ENCODE assay signal across 9 cellular contexts in genomic region chr1:99891997-99892396, GRCh38.
"Had no signal": no experiment of that assay in that cellular context is flagged by ENCODE, and none has a peak within 500 bp of the region (broad histone marks: within the 10 kb centered on the region; RNA-seq: fewer than 3 reads in every experiment).

No MANE protein-coding gene starts in this region.

- H3K4me3 ChIP-seq: GM23248, HAP-1, K562 had no signal

- H2AFZ ChIP-seq: GM23248 had no signal

- FAIRE-seq: K562 had no signal

- H3K27ac ChIP-seq: GM23248, HL-60 had no signal

- H3K9ac ChIP-seq: GM23248 had no signal

- H3K9me3 ChIP-seq: HAP-1 had no signal

- ATAC-seq: HCT116, K562 had no signal

- DNase-seq: GM23248, GOT3, H7, HFFc6, IMR-90 had no signal
